20 cellular contexts compared by ENCODE assay signal in the genomic region with DNA sequence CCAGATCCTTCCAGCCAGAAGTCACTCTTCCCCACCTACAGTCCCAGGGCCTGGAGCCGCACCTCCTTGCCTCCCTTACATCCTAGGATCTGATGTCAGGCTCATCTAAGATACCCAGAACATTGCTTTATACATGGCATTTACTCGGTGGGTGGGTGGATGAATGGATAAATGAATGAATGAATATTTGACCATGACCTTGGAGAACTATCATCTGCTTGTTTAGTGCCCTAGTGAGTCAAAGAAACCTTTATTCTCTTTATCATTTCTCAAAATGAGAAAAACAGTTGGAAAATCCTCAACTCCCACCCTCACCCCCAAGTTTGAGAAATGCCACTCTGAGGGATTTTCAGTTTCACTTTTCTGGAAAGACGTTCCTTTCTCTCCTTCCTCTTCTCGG. TPM values are rescaled to one million over a fixed set of nuclear protein-coding genes. Genes with fewer than 3 reads are reported as not detected.
DNase-seq lines count a peak whose midpoint lies in the region; ATAC-seq and TF ChIP-seq lines count a peak whose summit lies in the region.
"Had no signal": no experiment of that assay in that cellular context is flagged by ENCODE, and none has a peak within 500 bp of the region (broad histone marks: within the 10 kb centered on the region; RNA-seq: fewer than 3 reads in every experiment).

No MANE protein-coding gene starts in this region.

- no peaks in the 10 kb centered on the region for H3K9me3 ChIP-seq in right atrium auricular region
- no peaks in the 10 kb centered on the region for H3K9me3 ChIP-seq in skeletal muscle tissue (ENCODE audit: control insufficient read depth in 3 of 3, low read length in 3 of 3)
- no peaks in the 10 kb centered on the region for H3K9me3 ChIP-seq in transverse colon

- intact Hi-C loops in left ventricle myocardium superior (cut with micrococcal nuclease) (no loop called here), transverse colon (cut with DNase I; ENCODE audit: low total_unique reads) (no loop called here)

- ATAC-seq in left ventricle myocardium superior (no peak), HG02884 (IDR thresholded peaks at IDR 0.05; ENCODE audit: unreplicated experiment) (no peak)

- H3K4me1 Mint-ChIP-seq in osteocyte (ENCODE audit: unreplicated experiment): peaks cover 51% of the 10 kb centered on the region
- H3K4me1 Mint-ChIP-seq: CD4-positive, alpha-beta memory T cell had no signal

- DNase-seq in right atrium auricular region (ENCODE audit: low spot score): no peak
- DNase-seq in left ventricle myocardium superior: no peak
- peak; percentile 75 for DNase-seq in foreskin melanocyte
- no peak for DNase-seq in transverse colon
- DNase-seq in osteocyte (ENCODE audit: extremely low spot score, unreplicated experiment): no peak
- no peak for DNase-seq in T-helper 1 cell
- DNase-seq: CD4-positive, alpha-beta memory T cell; DMS79; GM23248; HCEC 1CT; KBM-7; MV-4-11; NCI-H1417; NCI-H1930; NCI-H2171; NCI-H446 treated with DMSO at 0.1 percent for 48 hours; NK-92 treated with Interleukin-12 subunit alpha and Interleukin-12 subunit beta, amount 100 ng/mL, for 24 hours had no signal

- H3K4me1 ChIP-seq in right atrium auricular region (peaks cover 0 to 52% of the 10 kb centered on the region in 2 donors), skeletal muscle tissue (ENCODE audit: control insufficient read depth in 3 of 3, insufficient read depth in 3 of 3, low read length in 3 of 3) (peaks cover 25 to 59% (median 46%) of the 10 kb centered on the region in 3 donors), transverse colon (peaks cover 5 to 40% (median 7%) of the 10 kb centered on the region in 4 donors)

- H3K27ac Mint-ChIP-seq in osteocyte (ENCODE audit: unreplicated experiment): no peak overlapping the region
- H3K27ac Mint-ChIP-seq: CD4-positive, alpha-beta memory T cell had no signal

- H3K36me3 ChIP-seq in right atrium auricular region (no peaks in the 10 kb centered on the region), skeletal muscle tissue (ENCODE audit: control insufficient read depth in 3 of 3, insufficient read depth in 3 of 3, low read length in 3 of 3) (no peaks in the 10 kb centered on the region), transverse colon (no peaks in the 10 kb centered on the region)

- H3K27ac ChIP-seq in right atrium auricular region (peak overlapping the region; percentile 8 to 29), skeletal muscle tissue (ENCODE audit: low read depth, low read length) (peak overlapping the region; percentile 26), transverse colon (peak overlapping the region in 3 of 4 donors; percentile 16 to 21 (median 18))
- H3K27ac ChIP-seq: GM23248 had no signal

- TF ChIP-seq CTCF in right atrium auricular region (IDR thresholded peaks at IDR 0.05): no peak
- TF ChIP-seq CTCF in transverse colon (IDR thresholded peaks at IDR 0.05): no peak
- no peak for TF ChIP-seq CTCF in osteocyte (IDR thresholded peaks at IDR 0.05)

- no peaks in the 10 kb centered on the region for H3K27me3 ChIP-seq in right atrium auricular region
- no peaks in the 10 kb centered on the region for H3K27me3 ChIP-seq in skeletal muscle tissue (ENCODE audit: control insufficient read depth in 3 of 3, insufficient read depth in 3 of 3, low read length in 3 of 3)
- H3K27me3 ChIP-seq in transverse colon: no peaks in the 10 kb centered on the region

- TF ChIP-seq POLR2A in transverse colon (IDR thresholded peaks at IDR 0.05): no peak

- WGBS in transverse colon (ENCODE audit: low coverage in 1 of 2), 2 donors: 67 to 72% methylated on average over 3 to 4 of the region's 4 CpGs

- H3K9ac ChIP-seq in skeletal muscle tissue (ENCODE audit: low read depth in 1 of 3, low read length in 3 of 3): no peak overlapping the region
- H3K9ac ChIP-seq: GM23248 had no signal

- H3K4me3 ChIP-seq in right atrium auricular region: no peak overlapping the region
- H3K4me3 ChIP-seq in skeletal muscle tissue (ENCODE audit: low read length in 3 of 3): no peak overlapping the region
- H3K4me3 ChIP-seq in transverse colon: no peak overlapping the region
- H3K4me3 ChIP-seq: GM23248 had no signal

- H3K36me3 Mint-ChIP-seq in osteocyte (ENCODE audit: unreplicated experiment): peaks cover 21% of the 10 kb centered on the region
- H3K36me3 Mint-ChIP-seq: CD4-positive, alpha-beta memory T cell had no signal

- H3K9me3 Mint-ChIP-seq in osteocyte (ENCODE audit: unreplicated experiment): no peaks in the 10 kb centered on the region

- H3K27me3 Mint-ChIP-seq in osteocyte (ENCODE audit: unreplicated experiment): no peaks in the 10 kb centered on the region

- no peak overlapping the region for H3K4me3 Mint-ChIP-seq in osteocyte (ENCODE audit: unreplicated experiment)
- H3K4me3 Mint-ChIP-seq: CD4-positive, alpha-beta memory T cell had no signal

- in situ Hi-C loops in transverse colon (cut with MboI; ENCODE audit: low pct_ligation_motif_present in 1 of 4, low pct_unique_long_range_greater_than_20kb in 1 of 4, low sequenced_read_pairs in 3 of 4): no loop called here

- TF ChIP-seq EP300 in transverse colon (IDR thresholded peaks at IDR 0.05; ENCODE audit: low read depth): no peak

RNA-seq across cellular contexts. Expression of gene DAAM2, which starts 56.0 kb away (rescaled TPM):
- total RNA-seq in right atrium auricular region: 1 to 10 TPM; 8.3 to 9.7 TPM
- total RNA-seq in left ventricle myocardium superior: 16.1 TPM
- 31.8 TPM for total RNA-seq in skeletal muscle tissue
- 10 to 100 TPM; 15.7 to 31.6 (median 20.7) TPM for total RNA-seq in transverse colon
- total RNA-seq in osteocyte: 87.2 and 92.1 TPM in 2 replicates
- total RNA-seq: A172; CD4-positive, alpha-beta memory T cell had no signal
